In genomic region chr13:50810468-50810867, GRCh38 we compare ENCODE assay signal across 22 cellular contexts. TPM values are rescaled to one million over a fixed set of nuclear protein-coding genes. Genes with fewer than 3 reads are reported as not detected.
"Had no signal": no experiment of that assay in that cellular context is flagged by ENCODE, and none has a peak within 500 bp of the region (broad histone marks: within the 10 kb centered on the region; RNA-seq: fewer than 3 reads in every experiment).

No MANE protein-coding gene starts in this region.

- DNase-seq: activated CD4-positive, alpha-beta T cell treated with anti-CD3 and anti-CD28 coated beads for 48 hours; activated CD8-positive, alpha-beta T cell treated with anti-CD3 and anti-CD28 coated beads for 36 hours; activated naive CD8-positive, alpha-beta T cell treated with anti-CD3 and anti-CD28 coated beads, Interleukin-2, amount 10 ng/mL, durations not matched to agents 7 days and 5 days; activated T-cell treated with anti-CD3 and anti-CD28 coated beads, Interleukin-2, amount 50 U/mL, for 72 hours; anterior cingulate cortex; brain microvascular endothelial cell; hippocampal formation; left ventricle myocardium inferior; nucleus accumbens; posterior cingulate gyrus; stimulated activated CD4-positive, alpha-beta T cell treated with anti-CD3 and anti-CD28 coated beads, Interleukin-4, amount 100 ng/mL, for 24 hours; stimulated activated naive CD8-positive, alpha-beta T cell treated with anti-CD3 and anti-CD28 coated beads, Interleukin-15, Interleukin-2, amounts not matched to agents 100 U/mL and 50 U/mL, for 24 hours; testis; upper lobe of right lung had no signal

- H3K9me3 ChIP-seq: testis, upper lobe of right lung had no signal

- H3K27me3 ChIP-seq: brain microvascular endothelial cell, esophagus muscularis mucosa, testis, upper lobe of right lung had no signal

- H3K4me1 ChIP-seq: left ventricle myocardium inferior, testis, upper lobe of right lung had no signal

- H3K4me3 ChIP-seq: coronary artery, esophagus muscularis mucosa, left ventricle myocardium inferior, testis, upper lobe of right lung had no signal

- H3K27ac Mint-ChIP-seq: activated CD8-positive, alpha-beta T cell treated with anti-CD3 and anti-CD28 coated beads for 36 hours; activated T-cell treated with anti-CD3 and anti-CD28 coated beads, Interleukin-2, amount 50 U/mL, for 72 hours; natural killer cell treated with Interleukin-12 subunit alpha and Interleukin-12 subunit beta and Interleukin-15 and Interleukin-18, amount 100 ng/mL, for 72 hours; WTC11 had no signal

- H3K4me1 Mint-ChIP-seq: central memory CD8-positive, alpha-beta T cell; WTC11 had no signal

- ATAC-seq: activated CD8-positive, alpha-beta T cell treated with anti-CD3 and anti-CD28 coated beads for 36 hours; activated T-cell treated with anti-CD3 and anti-CD28 coated beads, Interleukin-2, amount 50 U/mL, for 72 hours; natural killer cell treated with Interleukin-12 subunit alpha and Interleukin-12 subunit beta and Interleukin-15 and Interleukin-18, amount 100 ng/mL, for 72 hours; WTC11 had no signal

- H3K27me3 Mint-ChIP-seq: activated CD8-positive, alpha-beta T cell treated with anti-CD3 and anti-CD28 coated beads for 36 hours; activated naive CD8-positive, alpha-beta T cell treated with anti-CD3 and anti-CD28 coated beads, Interleukin-2, amount 10 ng/mL, durations not matched to agents 7 days and 5 days; central memory CD8-positive, alpha-beta T cell; natural killer cell treated with Interleukin-12 subunit alpha and Interleukin-12 subunit beta and Interleukin-15 and Interleukin-18, amount 100 ng/mL, for 72 hours had no signal

- H3K4me3 Mint-ChIP-seq: activated CD8-positive, alpha-beta T cell treated with anti-CD3 and anti-CD28 coated beads for 36 hours; activated T-cell treated with anti-CD3 and anti-CD28 coated beads, Interleukin-2, amount 50 U/mL, for 72 hours; central memory CD8-positive, alpha-beta T cell; natural killer cell treated with Interleukin-12 subunit alpha and Interleukin-12 subunit beta and Interleukin-15 and Interleukin-18, amount 100 ng/mL, for 72 hours; WTC11 had no signal

- H3K27ac ChIP-seq: brain microvascular endothelial cell, coronary artery, esophagus muscularis mucosa, left ventricle myocardium inferior, testis, upper lobe of right lung had no signal

- H3K36me3 ChIP-seq: brain microvascular endothelial cell, esophagus muscularis mucosa, left ventricle myocardium inferior, upper lobe of right lung had no signal

RNA-seq across cellular contexts. Expression of gene DLEU7, which starts 33.0 kb away (rescaled TPM):
- total RNA-seq: activated CD8-positive, alpha-beta T cell treated with anti-CD3 and anti-CD28 coated beads for 36 hours; activated naive CD8-positive, alpha-beta T cell treated with anti-CD3 and anti-CD28 coated beads, Interleukin-2, amount 10 ng/mL, durations not matched to agents 7 days and 5 days; activated T-cell treated with anti-CD3 and anti-CD28 coated beads, Interleukin-2, amount 50 U/mL, for 72 hours; glomerular endothelial cell; kidney epithelial cell; natural killer cell treated with Interleukin-12 subunit alpha and Interleukin-12 subunit beta and Interleukin-15 and Interleukin-18, amount 100 ng/mL, for 72 hours; T-helper 1 cell treated with Interleukin-12 subunit alpha and Interleukin-12 subunit beta and Interleukin-4 antibody, amounts not matched to agents 30 ng/mL and 1 ng/mL, for 36 hours had no signal
